In the genomic region with DNA sequence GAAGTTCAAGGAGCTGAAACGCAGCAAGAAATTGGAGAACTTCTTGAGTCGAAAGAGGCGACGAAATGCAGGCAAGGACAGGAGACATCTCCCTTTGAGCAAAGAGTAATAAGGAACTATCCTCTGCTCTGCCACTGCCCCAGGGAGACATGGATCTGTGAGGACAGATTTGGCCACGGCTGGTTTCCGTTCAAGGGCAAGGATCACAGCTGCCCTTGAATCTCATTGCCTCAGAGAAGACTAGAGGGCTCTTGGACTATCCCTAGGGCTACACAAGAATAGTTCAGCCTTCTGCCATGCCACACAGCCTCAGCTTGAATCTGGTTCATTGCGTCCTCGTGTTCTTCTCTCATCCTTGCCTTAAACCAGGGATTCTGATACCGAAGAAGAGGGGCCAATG, we compare ENCODE assay signal across 18 cellular contexts. TPM values are rescaled to one million over a fixed set of nuclear protein-coding genes. Genes with fewer than 3 reads are reported as not detected.
DNase-seq lines count a peak whose midpoint lies in the region; ATAC-seq and TF ChIP-seq lines count a peak whose summit lies in the region.
"Had no signal": no experiment of that assay in that cellular context is flagged by ENCODE, and none has a peak within 500 bp of the region (broad histone marks: within the 10 kb centered on the region; RNA-seq: fewer than 3 reads in every experiment).

No MANE protein-coding gene starts in this region.

- H3K36me3 Mint-ChIP-seq in natural killer cell treated with Interleukin-12 subunit alpha and Interleukin-12 subunit beta and Interleukin-15 and Interleukin-18, amount 100 ng/mL, for 72 hours = peaks cover 32% of the 10 kb centered on the region
- peaks cover 8% of the 10 kb centered on the region for H3K36me3 Mint-ChIP-seq in natural killer cell
- peaks cover 84% of the 10 kb centered on the region for H3K36me3 Mint-ChIP-seq in nephron progenitor cell (ENCODE audit: low read depth)

- no peak for ATAC-seq in natural killer cell treated with Interleukin-12 subunit alpha and Interleukin-12 subunit beta and Interleukin-15 and Interleukin-18, amount 100 ng/mL, for 72 hours
- ATAC-seq in natural killer cell (no peak), GM18861 (IDR thresholded peaks at IDR 0.05; ENCODE audit: unreplicated experiment) (no peak)

- H3K27ac Mint-ChIP-seq in natural killer cell treated with Interleukin-12 subunit alpha and Interleukin-12 subunit beta and Interleukin-15 and Interleukin-18, amount 100 ng/mL, for 72 hours = no peak overlapping the region
- H3K27ac Mint-ChIP-seq in natural killer cell = no peak overlapping the region
- peak overlapping the region; percentile 36 for H3K27ac Mint-ChIP-seq in nephron progenitor cell
- H3K27ac Mint-ChIP-seq: CD4-positive, alpha-beta T cell had no signal

- peaks cover 27 to 32% of the 10 kb centered on the region in 2 donors for H3K4me1 Mint-ChIP-seq in natural killer cell treated with Interleukin-12 subunit alpha and Interleukin-12 subunit beta and Interleukin-15 and Interleukin-18, amount 100 ng/mL, for 72 hours (ENCODE audit: low read depth in 2 of 2)
- H3K4me1 Mint-ChIP-seq in natural killer cell (peaks cover 9 to 12% of the 10 kb centered on the region in 2 donors), nephron progenitor cell (peaks cover 4% of the 10 kb centered on the region)

- H3K9me3 Mint-ChIP-seq in natural killer cell treated with Interleukin-12 subunit alpha and Interleukin-12 subunit beta and Interleukin-15 and Interleukin-18, amount 100 ng/mL, for 72 hours = no peaks in the 10 kb centered on the region
- no peaks in the 10 kb centered on the region for H3K9me3 Mint-ChIP-seq in natural killer cell
- no peaks in the 10 kb centered on the region for H3K9me3 Mint-ChIP-seq in nephron progenitor cell
- H3K9me3 Mint-ChIP-seq: CD4-positive, alpha-beta T cell had no signal

- intact Hi-C loops in natural killer cell (cut with micrococcal nuclease) = no loop called here

- DNase-seq in natural killer cell treated with Interleukin-12 subunit alpha and Interleukin-12 subunit beta and Interleukin-15 and Interleukin-18, amount 100 ng/mL, for 72 hours (ENCODE audit: low spot score) = peak; percentile 51
- DNase-seq in natural killer cell (no peak), nephron progenitor cell (no peak), NCI-H345 treated with DMSO at 0.1 percent for 48 hours (lab: John Stamatoyannopoulos, UW; ENCODE audit: unreplicated experiment) (no peak), globus pallidus (ENCODE audit: low spot score) (no peak)
- DNase-seq: AML-193; CD4-positive, alpha-beta T cell; KG1; NCI-H1048; NCI-H1417; NCI-H1694; NCI-H2029 treated with DMSO at 0.1 percent for 48 hours; NCI-H2227 treated with DMSO at 0.1 percent for 48 hours; NCI-H510A; NCI-H69; RPMI8226; SHP77 had no signal

- no peak overlapping the region for H3K4me3 Mint-ChIP-seq in natural killer cell treated with Interleukin-12 subunit alpha and Interleukin-12 subunit beta and Interleukin-15 and Interleukin-18, amount 100 ng/mL, for 72 hours
- H3K4me3 Mint-ChIP-seq in natural killer cell (no peak overlapping the region), nephron progenitor cell (no peak overlapping the region)
- H3K4me3 Mint-ChIP-seq: CD4-positive, alpha-beta T cell had no signal

- TF ChIP-seq CTCF in natural killer cell (IDR thresholded peaks at IDR 0.05) (no peak), nephron progenitor cell (IDR thresholded peaks at IDR 0.05) (no peak)

- no peaks in the 10 kb centered on the region for H3K27me3 Mint-ChIP-seq in natural killer cell treated with Interleukin-12 subunit alpha and Interleukin-12 subunit beta and Interleukin-15 and Interleukin-18, amount 100 ng/mL, for 72 hours
- H3K27me3 Mint-ChIP-seq in natural killer cell (ENCODE audit: low read depth in 2 of 2) (no peaks in the 10 kb centered on the region), nephron progenitor cell (ENCODE audit: low read depth, poor library complexity) (no peaks in the 10 kb centered on the region)
- H3K27me3 Mint-ChIP-seq: CD4-positive, alpha-beta T cell had no signal

RNA-seq across cellular contexts. Expression of a gene that starts 7.7 kb away (rescaled TPM):
- total RNA-seq in natural killer cell treated with Interleukin-12 subunit alpha and Interleukin-12 subunit beta and Interleukin-15 and Interleukin-18, amount 100 ng/mL, for 72 hours = 10 to 100 TPM; 86.9 to 96.5 TPM
- 10 to 100 TPM; 33.1 to 43.9 (median 38.7) TPM for total RNA-seq in natural killer cell

RNA-seq across cellular contexts. Expression of a gene that starts 15.1 kb away (rescaled TPM):
- total RNA-seq in natural killer cell treated with Interleukin-12 subunit alpha and Interleukin-12 subunit beta and Interleukin-15 and Interleukin-18, amount 100 ng/mL, for 72 hours = 10 to 100 TPM; 59.6 to 60.8 TPM
- 10 to 100 TPM; 52.7 to 60.9 (median 53.7) TPM for total RNA-seq in natural killer cell

RNA-seq across cellular contexts. Expression of a gene that starts 15.4 kb away (rescaled TPM):
- total RNA-seq in natural killer cell treated with Interleukin-12 subunit alpha and Interleukin-12 subunit beta and Interleukin-15 and Interleukin-18, amount 100 ng/mL, for 72 hours = 10 to 100 TPM; 55.7 to 77.8 TPM
- total RNA-seq in natural killer cell = 10 to 100 TPM; 29.6 to 34.3 (median 34.2) TPM

RNA-seq across cellular contexts. Expression of a gene that starts 24.5 kb away (rescaled TPM):
- 1 to 10 TPM; 8.3 to 9.8 TPM for total RNA-seq in natural killer cell treated with Interleukin-12 subunit alpha and Interleukin-12 subunit beta and Interleukin-15 and Interleukin-18, amount 100 ng/mL, for 72 hours
- total RNA-seq in natural killer cell = 10 to 100 TPM in 1 of 3 donors, 1 to 10 TPM in 2; 9.6 to 10.1 (median 9.9) TPM

RNA-seq across cellular contexts. Expression of a gene that starts 30.1 kb away (rescaled TPM):
- 10 to 100 TPM; 41.7 to 59.6 TPM for total RNA-seq in natural killer cell treated with Interleukin-12 subunit alpha and Interleukin-12 subunit beta and Interleukin-15 and Interleukin-18, amount 100 ng/mL, for 72 hours
- total RNA-seq in natural killer cell = 10 to 100 TPM; 33.4 to 38.4 (median 33.9) TPM
